Comparison of ENCODE assay signal across 8 cellular contexts in the genomic region with DNA sequence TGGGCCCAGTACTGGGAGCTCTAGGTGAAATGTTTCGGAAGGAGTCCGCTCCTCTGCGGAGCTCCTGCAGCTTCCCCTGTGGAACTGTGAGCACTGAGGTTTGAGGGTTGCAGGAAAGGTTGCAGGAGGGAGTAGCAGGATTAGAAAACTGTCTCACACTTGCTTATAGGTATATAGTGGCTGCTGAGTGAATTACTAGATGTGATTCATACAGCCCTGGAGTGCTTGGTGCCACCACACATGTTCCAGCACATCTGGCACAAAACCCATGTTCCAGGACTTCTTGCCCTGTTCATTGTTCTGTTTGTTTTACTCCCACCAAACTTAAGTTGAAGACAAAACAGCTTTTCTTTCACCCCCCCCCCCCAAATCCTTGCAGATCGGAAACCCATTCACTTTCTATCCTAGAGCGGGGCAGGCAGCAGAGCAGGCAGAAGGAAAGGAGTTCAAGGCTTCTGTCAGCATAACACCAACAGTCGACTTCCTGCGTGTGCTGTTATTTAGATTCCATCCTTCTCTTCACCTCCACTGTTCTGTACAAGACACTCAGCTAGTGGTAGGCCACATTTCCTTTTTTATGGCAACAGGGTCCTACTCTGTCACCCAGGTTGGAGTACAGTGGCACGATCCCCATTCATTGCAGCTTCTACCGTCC. TPM values are rescaled to one million over a fixed set of nuclear protein-coding genes. Genes with fewer than 3 reads are reported as not detected.
A peak's percentile ranks its signal among the peaks of the same experiment; 100 is the strongest.
DNase-seq lines count a peak whose midpoint lies in the region; ATAC-seq and TF ChIP-seq lines count a peak whose summit lies in the region.

No MANE protein-coding gene starts in this region.

- H3K4me3 Mint-ChIP-seq in Calu3 (ENCODE audit: low read depth, unreplicated experiment) = peak overlapping the region; percentile 86
- H3K4me3 Mint-ChIP-seq in activated CD4-positive, alpha-beta memory T cell treated with anti-CD3 and anti-CD28 coated beads, Interleukin-2, amount 10 ng/mL, durations not matched to agents 7 days and 5 days = peak overlapping the region; percentile 86

- peaks cover 52% of the 10 kb centered on the region for H3K36me3 Mint-ChIP-seq in Calu3 (ENCODE audit: insufficient read depth, unreplicated experiment)
- H3K36me3 Mint-ChIP-seq in activated CD4-positive, alpha-beta memory T cell treated with anti-CD3 and anti-CD28 coated beads, Interleukin-2, amount 10 ng/mL, durations not matched to agents 7 days and 5 days (ENCODE audit: low read depth) = peaks cover 18% of the 10 kb centered on the region

- H3K27me3 Mint-ChIP-seq in Calu3 (ENCODE audit: unreplicated experiment) = no peaks in the 10 kb centered on the region
- H3K27me3 Mint-ChIP-seq in activated CD4-positive, alpha-beta memory T cell treated with anti-CD3 and anti-CD28 coated beads, Interleukin-2, amount 10 ng/mL, durations not matched to agents 7 days and 5 days = no peaks in the 10 kb centered on the region

- no peaks in the 10 kb centered on the region for H3K9me3 Mint-ChIP-seq in Calu3 (ENCODE audit: low read depth, unreplicated experiment)
- no peaks in the 10 kb centered on the region for H3K9me3 Mint-ChIP-seq in activated CD4-positive, alpha-beta memory T cell treated with anti-CD3 and anti-CD28 coated beads, Interleukin-2, amount 10 ng/mL, durations not matched to agents 7 days and 5 days

- peak overlapping the region; percentile 91 to 93 (median 93) for H3K27ac ChIP-seq in sigmoid colon

- H3K4me1 ChIP-seq in sigmoid colon = peaks cover 0 to 41% (median 35%) of the 10 kb centered on the region in 4 donors

- ATAC-seq in HG03432 (IDR thresholded peaks at IDR 0.05; ENCODE audit: unreplicated experiment) = peak; percentile 7
- ATAC-seq in left cardiac atrium = peak; percentile 1 to 3
- ATAC-seq in GM19351 (IDR thresholded peaks at IDR 0.05; ENCODE audit: unreplicated experiment) = no peak

- peaks cover 0 to 1% (median 0%) of the 10 kb centered on the region in 4 donors for H3K36me3 ChIP-seq in sigmoid colon

- peaks cover 25% of the 10 kb centered on the region for H3K4me1 Mint-ChIP-seq in Calu3 (ENCODE audit: low read depth, unreplicated experiment)
- peaks cover 51% of the 10 kb centered on the region for H3K4me1 Mint-ChIP-seq in activated CD4-positive, alpha-beta memory T cell treated with anti-CD3 and anti-CD28 coated beads, Interleukin-2, amount 10 ng/mL, durations not matched to agents 7 days and 5 days

- H3K27me3 ChIP-seq in sigmoid colon = no peaks in the 10 kb centered on the region

- 46 to 54% methylated on average over 9 of the region's 9 CpGs for WGBS in sigmoid colon, 2 donors

- peak overlapping the region; percentile 82 to 99 (median 90) for H3K4me3 ChIP-seq in sigmoid colon

- intact Hi-C loops in Calu3 (cut with micrococcal nuclease; ENCODE audit: unreplicated experiment) = loop anchor here (5.0 kb wide), 1 partner anchor 77 kb away; no protein-coding TSS in a partner anchor
- intact Hi-C loops in left cardiac atrium (cut with DNase I) = loop anchor here in 1 of 2 donors (5.0 kb wide), 1 partner anchor 47 kb away; no protein-coding TSS in a partner anchor
- intact Hi-C loops in sigmoid colon (cut with DNase I) = loop anchor here (2.0 kb wide), 2 partner anchors 51 to 75 kb away; partner anchors contain the start of gene CNPY3

- no peak for TF ChIP-seq POLR2A in sigmoid colon (IDR thresholded peaks at IDR 0.05)

- no peak for DNase-seq in Calu3
- no peak for DNase-seq in activated CD4-positive, alpha-beta memory T cell treated with anti-CD3 and anti-CD28 coated beads, Interleukin-2, amount 10 ng/mL, durations not matched to agents 7 days and 5 days
- no peak for DNase-seq in left cardiac atrium
- DNase-seq in sigmoid colon = no peak
- no peak for DNase-seq in iPS-NIHi11 (ENCODE audit: low spot score)
- DNase-seq in cerebellar cortex (ENCODE audit: low spot score) = no peak

- H3K27ac Mint-ChIP-seq in Calu3 (ENCODE audit: unreplicated experiment) = peak overlapping the region; percentile 68
- H3K27ac Mint-ChIP-seq in activated CD4-positive, alpha-beta memory T cell treated with anti-CD3 and anti-CD28 coated beads, Interleukin-2, amount 10 ng/mL, durations not matched to agents 7 days and 5 days = peak overlapping the region; percentile 99

- no peaks in the 10 kb centered on the region for H3K9me3 ChIP-seq in sigmoid colon

- POLR2A ChIA-PET in activated CD4-positive, alpha-beta memory T cell treated with anti-CD3 and anti-CD28 coated beads, Interleukin-2, amount 10 ng/mL, durations not matched to agents 7 days and 5 days (lab: Charles Lee) = interaction anchor here (0.6 to 3.1 kb wide), 36 partner anchors 8 to 1229 kb away, joined by 3 to 57 read pairs (median 4); partner anchors contain the start of genes CNPY3, CUL7, GNMT and KLC4

- no peak for TF ChIP-seq EP300 in sigmoid colon (IDR thresholded peaks at IDR 0.05)

- TF ChIP-seq CTCF in Calu3 (IDR thresholded peaks at IDR 0.05; ENCODE audit: unreplicated experiment) = no peak
- TF ChIP-seq CTCF in sigmoid colon (IDR thresholded peaks at IDR 0.05) = no peak

- CTCF ChIA-PET in Calu3 (lab: Charles Lee) = interaction anchor here (0.5 to 2.0 kb wide), 9 partner anchors 17 to 457 kb away, joined by 3 to 8 read pairs (median 4); partner anchors contain the start of genes CRIP3 and GNMT
- CTCF ChIA-PET in activated CD4-positive, alpha-beta memory T cell treated with anti-CD3 and anti-CD28 coated beads, Interleukin-2, amount 10 ng/mL, durations not matched to agents 7 days and 5 days (lab: Charles Lee) = interaction anchor here (1.2 to 1.6 kb wide), 2 partner anchors 35 to 48 kb away, joined by 3 to 5 read pairs; partner anchors contain the start of gene KLHDC3

- no TSS peak for BruUV-seq in Calu3 (replicated peaks; lab: Mats Ljungman, UMichigan)

RNA-seq across cellular contexts. Expression of gene PEX6, which starts 0.7 kb away (rescaled TPM):
- total RNA-seq in Calu3 (2022) (27.8 and 28.4 TPM in 2 replicates), left cardiac atrium (10 to 100 TPM; 15.0 to 25.6 TPM), sigmoid colon (10 to 100 TPM; 10.2 to 19.1 (median 18.2) TPM)
- 10 to 100 TPM; 27.4 to 29.1 TPM for total RNA-seq in activated CD4-positive, alpha-beta memory T cell treated with anti-CD3 and anti-CD28 coated beads, Interleukin-2, amount 10 ng/mL, durations not matched to agents 7 days and 5 days
- 10 to 100 TPM; 12.6 to 21.5 (median 14.0) TPM for polyA plus RNA-seq in sigmoid colon

RNA-seq across cellular contexts. Expression of gene PPP2R5D, which starts 4.7 kb away (rescaled TPM):
- 49.4 and 55.8 TPM in 2 replicates for total RNA-seq in Calu3 (2022)
- total RNA-seq in activated CD4-positive, alpha-beta memory T cell treated with anti-CD3 and anti-CD28 coated beads, Interleukin-2, amount 10 ng/mL, durations not matched to agents 7 days and 5 days = 10 to 100 TPM; 56.8 to 59.3 TPM
- 10 to 100 TPM; 25.2 to 30.2 TPM for total RNA-seq in left cardiac atrium
- 10 to 100 TPM; 26.7 to 41.5 (median 33.9) TPM for total RNA-seq in sigmoid colon
- 10 to 100 TPM; 29.4 to 38.8 (median 35.5) TPM for polyA plus RNA-seq in sigmoid colon

RNA-seq across cellular contexts. Expression of gene GNMT, which starts 19.1 kb away (rescaled TPM):
- total RNA-seq in Calu3 (2022) = 0.45 TPM in 1 of 2 replicates, not detected in the other
- total RNA-seq in activated CD4-positive, alpha-beta memory T cell treated with anti-CD3 and anti-CD28 coated beads, Interleukin-2, amount 10 ng/mL, durations not matched to agents 7 days and 5 days = under 1 TPM; 0.38 to 0.60 TPM
- total RNA-seq in left cardiac atrium = under 1 TPM; 0.41 to 0.63 TPM
- under 1 TPM in 1 of 4 donors, not detected in 3; 0.54 TPM for total RNA-seq in sigmoid colon
- under 1 TPM in 1 of 3 donors, not detected in 2; 0.45 TPM for polyA plus RNA-seq in sigmoid colon

RNA-seq across cellular contexts. Expression of gene MEA1, which starts 34.1 kb away (rescaled TPM):
- 110 and 115 TPM in 2 replicates for total RNA-seq in Calu3 (2022)
- total RNA-seq in activated CD4-positive, alpha-beta memory T cell treated with anti-CD3 and anti-CD28 coated beads, Interleukin-2, amount 10 ng/mL, durations not matched to agents 7 days and 5 days = 10 to 100 TPM; 56.6 to 60.6 TPM
- total RNA-seq in left cardiac atrium = 10 to 100 TPM; 31.9 to 37.6 TPM
- 10 to 100 TPM; 49.0 to 91.5 (median 71.5) TPM for total RNA-seq in sigmoid colon
- polyA plus RNA-seq in sigmoid colon = 10 to 100 TPM; 59.1 to 93.1 (median 75.1) TPM

RNA-seq across cellular contexts. Expression of gene KLHDC3, which starts 34.4 kb away (rescaled TPM):
- total RNA-seq in Calu3 (2022) = 85.9 and 95.7 TPM in 2 replicates
- 10 to 100 TPM; 64.6 to 68.7 TPM for total RNA-seq in activated CD4-positive, alpha-beta memory T cell treated with anti-CD3 and anti-CD28 coated beads, Interleukin-2, amount 10 ng/mL, durations not matched to agents 7 days and 5 days
- 100 to 1,000 TPM in 1 of 2 donors, 10 to 100 TPM in 1; 81.5 to 113 TPM for total RNA-seq in left cardiac atrium
- total RNA-seq in sigmoid colon = 100 to 1,000 TPM in 3 of 4 donors, 10 to 100 TPM in 1; 68.4 to 158 (median 105) TPM
- polyA plus RNA-seq in sigmoid colon = 10 to 100 TPM; 64.3 to 69.7 (median 69.1) TPM
